ENCODE assay signal across 10 cellular contexts in the genomic region with DNA sequence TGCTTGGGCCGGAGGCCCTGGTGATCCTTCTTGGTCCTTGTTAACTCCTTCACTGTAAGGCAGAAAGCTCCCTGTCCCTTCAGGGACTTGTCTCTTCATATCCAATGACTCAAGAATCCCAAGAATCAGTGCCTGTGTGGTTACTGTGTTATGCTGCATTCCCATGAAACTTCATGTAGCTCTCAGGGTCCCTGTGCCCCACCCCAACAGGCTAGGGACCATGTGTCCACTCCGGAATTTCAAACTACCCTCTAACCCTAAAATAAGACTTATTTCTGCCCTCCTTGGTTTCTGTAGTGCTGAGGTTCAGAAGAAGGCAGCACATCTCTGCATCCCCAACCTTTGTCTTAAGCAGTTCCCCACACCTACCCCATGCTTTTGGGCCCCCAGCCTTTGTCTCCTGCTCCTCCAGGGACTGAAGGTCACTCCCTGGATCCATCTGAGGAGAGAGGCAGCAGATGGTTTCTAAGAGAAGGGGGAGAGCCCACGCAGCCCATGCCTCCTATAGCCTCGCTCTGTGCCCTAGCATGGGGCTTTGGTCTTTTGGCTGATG. TPM values are rescaled to one million over a fixed set of nuclear protein-coding genes. Genes with fewer than 3 reads are reported as not detected.
DNase-seq lines count a peak whose midpoint lies in the region; ATAC-seq, FAIRE-seq and TF ChIP-seq lines count a peak whose summit lies in the region.
"Had no signal": no experiment of that assay in that cellular context is flagged by ENCODE, and none has a peak within 500 bp of the region (broad histone marks: within the 10 kb centered on the region; RNA-seq: fewer than 3 reads in every experiment).

No MANE protein-coding gene starts in this region.

- no peak for FAIRE-seq in RCC 7860 (lab: Jason Lieb, UNC)

- H3K9me3 ChIP-seq in thymus (ENCODE audit: control insufficient read depth) = no peaks in the 10 kb centered on the region

- no peaks in the 10 kb centered on the region for H3K27me3 ChIP-seq in thymus (ENCODE audit: control insufficient read depth, insufficient read depth)

- 41% methylated on average over 4 of the region's 4 CpGs for WGBS in thymus

- in situ Hi-C loops in astrocyte of the spinal cord (cut with HindIII; ENCODE audit: low sequenced_read_pairs) = no loop called here

- peaks cover 17% of the 10 kb centered on the region for H3K36me3 ChIP-seq in thymus (ENCODE audit: control insufficient read depth, insufficient read depth)

- H3K4me3 ChIP-seq in astrocyte of the spinal cord (ENCODE audit: low read depth, low read length) = peak overlapping the region; percentile 74
- H3K4me3 ChIP-seq in thymus (ENCODE audit: low read length) = peak overlapping the region; percentile 58

- peak; percentile 68 for DNase-seq in DMS 273 (lab: John Stamatoyannopoulos, UW; ENCODE audit: unreplicated experiment)
- no peak for DNase-seq in DMS 273 treated with DMSO at 0.1 percent for 48 hours (lab: John Stamatoyannopoulos, UW)
- peak; percentile 63 for DNase-seq in astrocyte of the spinal cord (ENCODE audit: low read depth, low spot score)
- DNase-seq in left lobe of liver (ENCODE audit: low spot score) = peak; percentile 19
- DNase-seq in mucosa of gallbladder (ENCODE audit: low spot score) = no peak
- DNase-seq in iPS-NIHi7 (ENCODE audit: extremely low spot score) = no peak
- DNase-seq in RCC 7860 (ENCODE audit: low spot score) = no peak
- DNase-seq: KG1 had no signal

- H3K27ac ChIP-seq in thymus (ENCODE audit: low read depth) = peak overlapping the region; percentile 37
- H3K27ac ChIP-seq: 22Rv1 had no signal

- no peak for ATAC-seq in left lobe of liver

- peaks cover 49% of the 10 kb centered on the region for H3K4me1 ChIP-seq in thymus (ENCODE audit: control insufficient read depth, insufficient read depth, low read length)

- no peak for TF ChIP-seq CTCF in astrocyte of the spinal cord (IDR thresholded peaks at IDR 0.05; ENCODE audit: low read depth, low read length)

RNA-seq across cellular contexts. Expression of a gene that starts 0.5 kb away (rescaled TPM):
- total RNA-seq in left lobe of liver (0.23 TPM), mucosa of gallbladder (22.5 TPM)
- 3.6 TPM for polyA plus RNA-seq in thymus

RNA-seq across cellular contexts. Expression of a gene that starts 23.9 kb away (rescaled TPM):
- total RNA-seq in left lobe of liver = 5.8 TPM
- polyA plus RNA-seq in thymus = 17.5 TPM
- total RNA-seq in mucosa of gallbladder = 61.6 TPM

Comparison
In these comparisons a context has a peak if more than half of its experiments do, and no peak if none do; other contexts are left out.
1. DNase-seq: peak in DMS 273 (single experiment), astrocyte of the spinal cord (single experiment) and left lobe of liver (single experiment); none in DMS 273 treated with DMSO at 0.1 percent for 48 hours (single experiment), mucosa of gallbladder (single experiment), iPS-NIHi7 (single experiment) and RCC 7860 (single experiment).
2. RNA of a gene that starts 0.5 kb away (total RNA-seq): 22.5 TPM in mucosa of gallbladder (single experiment); 0.23 TPM in left lobe of liver (single experiment); every median in the first group is over 10 times any median in the second.